ENCODE assay signal across 9 cellular contexts in the genomic region with DNA sequence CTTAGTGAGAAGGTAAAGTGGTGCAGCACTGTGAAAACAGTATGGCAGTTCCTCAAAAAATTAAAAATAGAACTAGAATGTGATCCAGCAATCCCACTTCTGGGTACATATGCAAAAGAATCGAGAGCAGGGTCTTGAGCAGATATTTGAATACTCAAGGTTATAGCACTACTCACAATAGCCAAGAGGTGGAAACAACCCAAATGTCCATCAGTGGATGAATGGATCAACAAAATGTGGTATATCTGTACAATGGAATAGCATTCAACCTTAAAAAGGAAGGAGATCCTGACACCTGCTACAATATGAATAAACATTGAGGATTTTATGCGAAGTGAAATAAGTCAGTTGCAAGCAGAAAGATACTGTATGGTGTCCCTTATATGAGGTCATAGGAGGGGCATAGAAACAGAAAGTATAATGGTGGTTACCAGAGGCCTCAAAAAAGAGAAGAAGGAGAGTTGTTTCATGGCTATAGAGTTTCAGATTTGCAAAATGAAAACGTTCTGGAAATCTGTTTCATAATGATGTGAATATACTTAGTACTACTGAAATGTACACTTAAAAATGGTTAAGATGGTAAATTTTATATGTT.
DNase-seq lines count a peak whose midpoint lies in the region; ATAC-seq and TF ChIP-seq lines count a peak whose summit lies in the region.
"Had no signal": no experiment of that assay in that cellular context is flagged by ENCODE, and none has a peak within 500 bp of the region (broad histone marks: within the 10 kb centered on the region; RNA-seq: fewer than 3 reads in every experiment).

No MANE protein-coding gene starts in this region.

- TF ChIP-seq CTCF in mucosa of descending colon (IDR thresholded peaks at IDR 0.05) (no peak), PC-3 (conservative IDR thresholded peaks at IDR 0.05; ENCODE audit: low read depth, low read length) (no peak), mammary epithelial cell (conservative IDR thresholded peaks at IDR 0.05 in 1 of 2, IDR thresholded peaks at IDR 0.05 in 1 of 2; ENCODE audit: extremely low read depth in 1 of 2, insufficient read depth in 1 of 2, low read depth in 1 of 2, low read length in 2 of 2) (no peak)

- in situ Hi-C loops in mammary epithelial cell (cut with MboI; ENCODE audit: low sequenced_read_pairs in 2 of 2), result no loop called here

- H3K9me3 ChIP-seq in mucosa of descending colon (no peaks in the 10 kb centered on the region), PC-3 (ENCODE audit: low read length) (no peaks in the 10 kb centered on the region), mammary epithelial cell (replicated peaks; ENCODE audit: insufficient read depth, low read length) (no peaks in the 10 kb centered on the region)

- no peaks in the 10 kb centered on the region for H3K79me2 ChIP-seq in PC-3 (ENCODE audit: low read length)
- no peaks in the 10 kb centered on the region for H3K79me2 ChIP-seq in mammary epithelial cell (ENCODE audit: insufficient read depth, low read length)

- no peaks in the 10 kb centered on the region for H3F3A ChIP-seq in PC-3 (ENCODE audit: low read length, unreplicated experiment)

- no peaks in the 10 kb centered on the region for H3K4me1 ChIP-seq in mucosa of descending colon (ENCODE audit: low read depth)
- H3K4me1 ChIP-seq in PC-3 (ENCODE audit: insufficient read depth, low read length), result no peaks in the 10 kb centered on the region
- no peaks in the 10 kb centered on the region for H3K4me1 ChIP-seq in mammary epithelial cell (ENCODE audit: insufficient read depth, low read length)

- H3K9me2 ChIP-seq in PC-3 (replicated peaks; ENCODE audit: low read length), result no peaks in the 10 kb centered on the region

- H3K9ac ChIP-seq in PC-3 (ENCODE audit: low read length) (no peak overlapping the region), mammary epithelial cell (ENCODE audit: insufficient read depth, low read length) (no peak overlapping the region)

- CTCF ChIA-PET in PC-3 (lab: Charles Lee), result no interaction called here
- CTCF ChIA-PET in mammary epithelial cell (lab: Charles Lee; ENCODE audit: low non-redundant PET), result no interaction called here

- dilution Hi-C loops in mammary epithelial cell (cut with HindIII; ENCODE audit: low sequenced_read_pairs), result no loop called here

- BruUV-seq in PC-3 (replicated peaks; lab: Mats Ljungman, UMichigan) (no TSS peak), mammary epithelial cell (replicated peaks; lab: Mats Ljungman, UMichigan) (no TSS peak)

- H3K27ac ChIP-seq in PC-3 (ENCODE audit: low read length) (no peak overlapping the region), mammary epithelial cell (ENCODE audit: insufficient read depth, low read depth, low read length) (no peak overlapping the region)

- no peak overlapping the region for H3K4me2 ChIP-seq in PC-3 (ENCODE audit: low read length)
- no peak overlapping the region for H3K4me2 ChIP-seq in mammary epithelial cell (ENCODE audit: insufficient read depth, low read depth, low read length)

- H3K27me3 ChIP-seq in PC-3 (ENCODE audit: low read length) (no peaks in the 10 kb centered on the region), mammary epithelial cell (ENCODE audit: insufficient read depth, low read length) (peaks cover 2% of the 10 kb centered on the region)

- DNase-seq in mucosa of descending colon, result no peak
- no peak for DNase-seq in PC-3
- DNase-seq in foreskin melanocyte, result no peak
- no peak for DNase-seq in mammary epithelial cell
- no peak for DNase-seq in NCI-H187 (lab: John Stamatoyannopoulos, UW)
- DNase-seq: NCI-H146 had no signal

- POLR2A ChIA-PET in PC-3 (lab: Charles Lee; ENCODE audit: unreplicated experiment), result no interaction called here

- no peak overlapping the region for H3K4me3 ChIP-seq in mucosa of descending colon
- no peak overlapping the region for H3K4me3 ChIP-seq in PC-3 (ENCODE audit: low read length)
- no peak overlapping the region for H3K4me3 ChIP-seq in mammary epithelial cell (replicated peaks in 1 of 3; ENCODE audit: insufficient read depth in 1 of 3, low read depth in 2 of 3, low read length in 3 of 3)

- 88% methylated on average over 3 of the region's 3 CpGs for WGBS in mammary epithelial cell (ENCODE audit: low coverage, missing lambda C conversion rate)

- H4K20me1 ChIP-seq in PC-3 (ENCODE audit: low read length), result no peaks in the 10 kb centered on the region
- no peaks in the 10 kb centered on the region for H4K20me1 ChIP-seq in mammary epithelial cell (ENCODE audit: insufficient read depth, low read length)

- intact Hi-C loops in mucosa of descending colon (cut with DNase I, micrococcal nuclease) (no loop called here), PC-3 (cut with micrococcal nuclease) (no loop called here), mammary epithelial cell (cut with micrococcal nuclease) (no loop called here)

- H2AFZ ChIP-seq in PC-3 (ENCODE audit: low read length) (no peak overlapping the region), mammary epithelial cell (ENCODE audit: low read depth, low read length) (no peak overlapping the region)

- ATAC-seq in GM18870 (IDR thresholded peaks at IDR 0.05; ENCODE audit: unreplicated experiment), result peak; percentile 99
- peak; percentile 95 for ATAC-seq in GM21717 (IDR thresholded peaks at IDR 0.05; ENCODE audit: unreplicated experiment)
- ATAC-seq in HG03469 (IDR thresholded peaks at IDR 0.05; ENCODE audit: unreplicated experiment), result peak; percentile 97
- ATAC-seq in mucosa of descending colon, result peak; percentile 52
- no peak for ATAC-seq in PC-3

- H3K36me3 ChIP-seq in mucosa of descending colon (ENCODE audit: low read depth) (no peaks in the 10 kb centered on the region), PC-3 (ENCODE audit: low read depth, low read length) (no peaks in the 10 kb centered on the region), mammary epithelial cell (ENCODE audit: insufficient read depth, low read length) (no peaks in the 10 kb centered on the region)
